In genomic region chr4:150384249-150384648, GRCh38 we compare ENCODE assay signal across 24 cellular contexts.
"Had no signal": no experiment of that assay in that cellular context is flagged by ENCODE, and none has a peak within 500 bp of the region (broad histone marks: within the 10 kb centered on the region; RNA-seq: fewer than 3 reads in every experiment).

No MANE protein-coding gene starts in this region.

- H3K27me3 ChIP-seq: SJSA1 had no signal

- H3K27ac ChIP-seq: SJSA1 had no signal

- H3K9me3 ChIP-seq: SJSA1 had no signal

- H3K4me3 ChIP-seq: SJSA1 had no signal

- H3K27me3 Mint-ChIP-seq: activated B cell treated with CpG ODN at 0.5 μM for 24 hours; activated CD4-positive, alpha-beta T cell treated with anti-CD3 and anti-CD28 coated beads, Interleukin-2, amount 10 ng/mL, durations not matched to agents 24 days and 14 days; activated CD8-positive, alpha-beta memory T cell treated with anti-CD3 and anti-CD28 coated beads, Interleukin-2, amount 10 ng/mL, durations not matched to agents 7 days and 5 days; activated naive CD4-positive, alpha-beta T cell treated with anti-CD3 and anti-CD28 coated beads, Interleukin-2, amount 10 ng/mL, durations not matched to agents 7 days and 5 days; activated naive CD8-positive, alpha-beta T cell treated with anti-CD3 and anti-CD28 coated beads for 36 hours; activated T-helper 17 cell treated with anti-CD3 and anti-CD28 coated beads, Interleukin-2, amount 50 U/mL, for 72 hours had no signal

- H3K27ac Mint-ChIP-seq: activated B cell treated with CpG ODN at 0.5 μM for 24 hours; activated CD4-positive, alpha-beta T cell treated with anti-CD3 and anti-CD28 coated beads, Interleukin-2, amount 10 ng/mL, durations not matched to agents 24 days and 14 days; activated CD8-positive, alpha-beta memory T cell treated with anti-CD3 and anti-CD28 coated beads, Interleukin-2, amount 10 ng/mL, durations not matched to agents 7 days and 5 days; activated naive CD4-positive, alpha-beta T cell treated with anti-CD3 and anti-CD28 coated beads, Interleukin-2, amount 10 ng/mL, durations not matched to agents 7 days and 5 days; activated naive CD8-positive, alpha-beta T cell treated with anti-CD3 and anti-CD28 coated beads for 36 hours; activated T-helper 17 cell treated with anti-CD3 and anti-CD28 coated beads, Interleukin-2, amount 50 U/mL, for 72 hours; T-helper 1 cell treated with Interleukin-12 subunit alpha and Interleukin-12 subunit beta and Interleukin-4 antibody, amounts not matched to agents 30 μg/mL and 1 μg/mL, for 36 hours had no signal

- H3K4me3 Mint-ChIP-seq: activated B cell treated with CpG ODN at 0.5 μM for 24 hours; activated CD4-positive, alpha-beta T cell treated with anti-CD3 and anti-CD28 coated beads, Interleukin-2, amount 10 ng/mL, durations not matched to agents 24 days and 14 days; activated CD8-positive, alpha-beta memory T cell treated with anti-CD3 and anti-CD28 coated beads, Interleukin-2, amount 10 ng/mL, durations not matched to agents 7 days and 5 days; activated naive CD4-positive, alpha-beta T cell treated with anti-CD3 and anti-CD28 coated beads, Interleukin-2, amount 10 ng/mL, durations not matched to agents 7 days and 5 days; activated naive CD8-positive, alpha-beta T cell treated with anti-CD3 and anti-CD28 coated beads for 36 hours; activated T-cell treated with anti-CD3 and anti-CD28 coated beads, Interleukin-2, amount 50 U/mL, for 4 hours; activated T-helper 17 cell treated with anti-CD3 and anti-CD28 coated beads, Interleukin-2, amount 50 U/mL, for 72 hours; T-helper 1 cell treated with Interleukin-12 subunit alpha and Interleukin-12 subunit beta and Interleukin-4 antibody, amounts not matched to agents 30 μg/mL and 1 μg/mL, for 36 hours had no signal

- DNase-seq: activated B cell treated with CpG ODN at 0.5 μM for 24 hours; activated CD4-positive, alpha-beta T cell treated with anti-CD3 and anti-CD28 coated beads for 1 hour; activated CD4-positive, alpha-beta T cell treated with anti-CD3 and anti-CD28 coated beads, Interleukin-2, amount 10 ng/mL, durations not matched to agents 24 days and 14 days; activated CD4-positive, alpha-beta T cell treated with anti-CD3 and anti-CD28 coated beads, Interleukin-2, amount 50 U/mL, for 48 hours; activated CD8-positive, alpha-beta memory T cell treated with anti-CD3 and anti-CD28 coated beads, Interleukin-2, amount 10 ng/mL, durations not matched to agents 7 days and 5 days; activated gamma-delta T cell; activated naive CD4-positive, alpha-beta T cell treated with anti-CD3 and anti-CD28 coated beads, Interleukin-2, amount 10 ng/mL, durations not matched to agents 7 days and 5 days; activated naive CD8-positive, alpha-beta T cell treated with anti-CD3 and anti-CD28 coated beads for 36 hours; activated T-cell treated with anti-CD3 and anti-CD28 coated beads, Interleukin-2, amount 50 U/mL, for 4 hours; anterior cingulate cortex; cerebellar nuclear complex; Kasumi-1; NCI-H1048; NCI-H146; NCI-H187 treated with DMSO at 0.1 percent for 48 hours; NCI-H2081 treated with DMSO at 0.1 percent for 48 hours; NCI-H446; NCI-H524; SHP77; SW 1271 had no signal

- H3K9me3 Mint-ChIP-seq: activated naive CD4-positive, alpha-beta T cell treated with anti-CD3 and anti-CD28 coated beads, Interleukin-2, amount 10 ng/mL, durations not matched to agents 7 days and 5 days; activated naive CD8-positive, alpha-beta T cell treated with anti-CD3 and anti-CD28 coated beads for 36 hours; activated T-helper 17 cell treated with anti-CD3 and anti-CD28 coated beads, Interleukin-2, amount 50 U/mL, for 72 hours; T-helper 1 cell treated with Interleukin-12 subunit alpha and Interleukin-12 subunit beta and Interleukin-4 antibody, amounts not matched to agents 30 μg/mL and 1 μg/mL, for 36 hours had no signal

- H3K4me1 Mint-ChIP-seq: activated CD4-positive, alpha-beta T cell treated with anti-CD3 and anti-CD28 coated beads, Interleukin-2, amount 10 ng/mL, durations not matched to agents 24 days and 14 days; activated CD8-positive, alpha-beta memory T cell treated with anti-CD3 and anti-CD28 coated beads, Interleukin-2, amount 10 ng/mL, durations not matched to agents 7 days and 5 days; activated naive CD8-positive, alpha-beta T cell treated with anti-CD3 and anti-CD28 coated beads for 36 hours; activated T-helper 17 cell treated with anti-CD3 and anti-CD28 coated beads, Interleukin-2, amount 50 U/mL, for 72 hours had no signal

- H3K4me1 ChIP-seq: SJSA1 had no signal

- H3K36me3 ChIP-seq: SJSA1 had no signal

- ATAC-seq: activated CD8-positive, alpha-beta memory T cell treated with anti-CD3 and anti-CD28 coated beads, Interleukin-2, amount 10 ng/mL, durations not matched to agents 7 days and 5 days; activated T-cell treated with anti-CD3 and anti-CD28 coated beads, Interleukin-2, amount 50 U/mL, for 4 hours; activated T-helper 17 cell treated with anti-CD3 and anti-CD28 coated beads, Interleukin-2, amount 50 U/mL, for 72 hours; SK-N-SH treated with all-trans-retinoic acid at 6 μM for 48 hours had no signal
